Comparison of ENCODE assay signal across 20 cellular contexts in genomic region chr19:38031423-38031770, GRCh38.
A peak's percentile ranks its signal among the peaks of the same experiment; 100 is the strongest.
DNase-seq lines count a peak whose midpoint lies in the region; ATAC-seq, FAIRE-seq and TF ChIP-seq lines count a peak whose summit lies in the region.
"Had no signal": no experiment of that assay in that cellular context is flagged by ENCODE, and none has a peak within 500 bp of the region (broad histone marks: within the 10 kb centered on the region; RNA-seq: fewer than 3 reads in every experiment).

No MANE protein-coding gene starts in this region.

- CTCF ChIA-PET in endothelial cell of umbilical vein (lab: Charles Lee), result interaction anchor here (1.0 to 1.1 kb wide), 3 partner anchors 12 to 44 kb away, joined by 3 read pairs; no protein-coding TSS in a partner anchor

- H3K4me3 ChIP-seq in endothelial cell of umbilical vein (replicated peaks in 1 of 3; ENCODE audit: insufficient read depth in 1 of 3, low read depth in 1 of 3, low read length in 3 of 3) (no peak overlapping the region), osteoblast (ENCODE audit: insufficient read depth, low read length) (no peak overlapping the region)
- H3K4me3 ChIP-seq: heart left ventricle had no signal

- H3K27ac Mint-ChIP-seq in naive thymus-derived CD8-positive, alpha-beta T cell, result no peak overlapping the region
- H3K27ac Mint-ChIP-seq: activated T-helper 17 cell treated with anti-CD3 and anti-CD28 coated beads, Interleukin-2, amount 50 U/mL, for 72 hours had no signal

- dilution Hi-C loops in endothelial cell of umbilical vein (cut with MboI; ENCODE audit: extremely low pct_ligation_motif_present, low sequenced_read_pairs), result loop anchor here (5.0 kb wide), 1 partner anchor 79 kb away; no protein-coding TSS in a partner anchor

- peaks cover 10 to 27% (median 24%) of the 10 kb centered on the region in 3 donors for H3K36me3 Mint-ChIP-seq in naive thymus-derived CD8-positive, alpha-beta T cell

- no peak overlapping the region for H2AFZ ChIP-seq in endothelial cell of umbilical vein (ENCODE audit: low read depth, low read length)
- no peak overlapping the region for H2AFZ ChIP-seq in osteoblast (ENCODE audit: low read length)

- intact Hi-C loops in endothelial cell of umbilical vein (cut with micrococcal nuclease), result loop anchor here (1.0 kb wide), 2 partner anchors 28 to 32 kb away; no protein-coding TSS in a partner anchor

- H3K4me1 ChIP-seq in endothelial cell of umbilical vein (ENCODE audit: control insufficient read depth, extremely low read depth, insufficient read depth, low read length) (peaks cover 12% of the 10 kb centered on the region), osteoblast (ENCODE audit: insufficient read depth, low read length) (peaks cover 66% of the 10 kb centered on the region)

- H3K9me3 ChIP-seq in endothelial cell of umbilical vein (replicated peaks; ENCODE audit: control insufficient read depth, insufficient read depth, low read length) (no peaks in the 10 kb centered on the region), osteoblast (ENCODE audit: low read depth, low read length) (no peaks in the 10 kb centered on the region)
- H3K9me3 ChIP-seq: neutrophil had no signal

- H3K4me3 Mint-ChIP-seq in naive thymus-derived CD8-positive, alpha-beta T cell, result no peak overlapping the region
- H3K4me3 Mint-ChIP-seq: activated T-helper 17 cell treated with anti-CD3 and anti-CD28 coated beads, Interleukin-2, amount 50 U/mL, for 72 hours; mesothelial cell of epicardium had no signal

- POLR2A ChIA-PET in endothelial cell of umbilical vein (lab: Charles Lee), result no interaction called here
- POLR2A ChIA-PET in naive thymus-derived CD8-positive, alpha-beta T cell (lab: Charles Lee), result no interaction called here

- TF ChIP-seq POLR2A in endothelial cell of umbilical vein (IDR thresholded peaks at IDR 0.05; ENCODE audit: low read depth, low read length), result no peak

- no peaks in the 10 kb centered on the region for H3K36me3 ChIP-seq in endothelial cell of umbilical vein (ENCODE audit: control insufficient read depth in 2 of 2, extremely low read depth in 1 of 2, insufficient read depth in 2 of 2, low read length in 2 of 2)
- H3K36me3 ChIP-seq in osteoblast (ENCODE audit: insufficient read depth, low read length), result peaks cover 11% of the 10 kb centered on the region
- H3K36me3 ChIP-seq: neutrophil had no signal

- peak overlapping the region; percentile 8 for H3K4me2 ChIP-seq in endothelial cell of umbilical vein (ENCODE audit: insufficient read depth, low read length)
- peak overlapping the region; percentile 52 for H3K4me2 ChIP-seq in osteoblast (ENCODE audit: insufficient read depth, low read length)

- H3K27me3 ChIP-seq in endothelial cell of umbilical vein (ENCODE audit: control insufficient read depth in 2 of 2, insufficient read depth in 2 of 2, low read length in 2 of 2) (no peaks in the 10 kb centered on the region), osteoblast (ENCODE audit: insufficient read depth, low read length) (no peaks in the 10 kb centered on the region)
- H3K27me3 ChIP-seq: heart left ventricle, neutrophil had no signal

- no peaks in the 10 kb centered on the region for H3K27me3 Mint-ChIP-seq in naive thymus-derived CD8-positive, alpha-beta T cell
- H3K27me3 Mint-ChIP-seq: activated T-helper 17 cell treated with anti-CD3 and anti-CD28 coated beads, Interleukin-2, amount 50 U/mL, for 72 hours had no signal

- H3K27ac ChIP-seq in endothelial cell of umbilical vein (ENCODE audit: insufficient read depth, low read depth, low read length), result peak overlapping the region; percentile 79
- peak overlapping the region; percentile 97 for H3K27ac ChIP-seq in osteoblast (ENCODE audit: low read depth, low read length)
- H3K27ac ChIP-seq: heart left ventricle, neutrophil had no signal

- TF ChIP-seq CTCF in endothelial cell of umbilical vein (IDR thresholded peaks at IDR 0.05; ENCODE audit: extremely low read depth in 1 of 2, insufficient read depth in 1 of 2, low read depth in 1 of 2, low read length in 2 of 2), result no peak
- TF ChIP-seq CTCF in osteoblast (IDR thresholded peaks at IDR 0.05; ENCODE audit: extremely low read depth, low read depth, low read length), result no peak

- no peaks in the 10 kb centered on the region for H3K9me1 ChIP-seq in endothelial cell of umbilical vein (replicated peaks; ENCODE audit: control insufficient read depth, extremely low read depth, insufficient read depth, low read length)

- H3K9me3 Mint-ChIP-seq in naive thymus-derived CD8-positive, alpha-beta T cell, result peaks cover 0 to 5% (median 0%) of the 10 kb centered on the region in 9 donors
- H3K9me3 Mint-ChIP-seq: activated T-helper 17 cell treated with anti-CD3 and anti-CD28 coated beads, Interleukin-2, amount 50 U/mL, for 72 hours had no signal

- DNase-seq in EL, result peak; percentile 65
- DNase-seq in RKO (ENCODE audit: low spot score), result peak; percentile 16
- DNase-seq in endothelial cell of umbilical vein (ENCODE audit: low read depth, low spot score), result peak; percentile 63
- DNase-seq in osteoblast (ENCODE audit: insufficient read length, low spot score, missing footprints), result no peak
- DNase-seq in mesenteric fat pad (ENCODE audit: low spot score), result no peak
- no peak for DNase-seq in NCI-H226
- no peak for DNase-seq in naive thymus-derived CD8-positive, alpha-beta T cell
- DNase-seq: heart left ventricle; islet precursor cell; MV-4-11; NCI-H774; stimulated activated CD4-positive, alpha-beta T cell treated with anti-CD3 and anti-CD28 coated beads, Interleukin-2, amount 100 ng/mL, for 24 hours; substantia nigra; T-helper 1 cell had no signal

- H4K20me1 ChIP-seq in endothelial cell of umbilical vein (replicated peaks; ENCODE audit: control insufficient read depth, extremely low read depth, insufficient read depth, low read length) (no peaks in the 10 kb centered on the region), osteoblast (ENCODE audit: insufficient read depth, low read length) (no peaks in the 10 kb centered on the region)

- H3K4me1 Mint-ChIP-seq in naive thymus-derived CD8-positive, alpha-beta T cell, result peaks cover 0 to 52% (median 6%) of the 10 kb centered on the region in 4 donors

- peak overlapping the region; percentile 8 for H3K9ac ChIP-seq in endothelial cell of umbilical vein (replicated peaks; ENCODE audit: extremely low read depth, insufficient read depth, low read length)

- ATAC-seq in HG03460 (IDR thresholded peaks at IDR 0.05; ENCODE audit: unreplicated experiment), result no peak
- no peak for ATAC-seq in naive thymus-derived CD8-positive, alpha-beta T cell
- ATAC-seq: activated T-helper 17 cell treated with anti-CD3 and anti-CD28 coated beads, Interleukin-2, amount 50 U/mL, for 72 hours; heart left ventricle; sciatic nerve had no signal

- H3K79me2 ChIP-seq in endothelial cell of umbilical vein (ENCODE audit: control insufficient read depth, insufficient read depth, low read length) (peaks cover 13% of the 10 kb centered on the region), osteoblast (ENCODE audit: insufficient read depth, low read length) (peaks cover 66% of the 10 kb centered on the region)

- peak; percentile 87 for FAIRE-seq in endothelial cell of umbilical vein (lab: Jason Lieb, UNC)
- FAIRE-seq: colon had no signal

- BruUV-seq in endothelial cell of umbilical vein (replicated peaks; lab: Mats Ljungman, UMichigan), result TSS peak; percentile 39

TF ChIP-seq in endothelial cell of umbilical vein, 7 proteins besides CTCF, POLR2A, EP300 and RAD21:
- TF ChIP-seq JUN (IDR thresholded peaks at IDR 0.05; ENCODE audit: borderline replicate concordance, insufficient read depth, insufficient read length, low read depth), result peak; percentile 46
- TF ChIP-seq GATA2 (IDR thresholded peaks at IDR 0.05; ENCODE audit: insufficient read depth, insufficient read length, low read depth, low read length), result no peak
- peak; percentile 18 for TF ChIP-seq POLR2AphosphoS5 (IDR thresholded peaks at IDR 0.05; ENCODE audit: insufficient read depth, low read depth, low read length)
- no peak for TF ChIP-seq FOS (IDR thresholded peaks at IDR 0.05; ENCODE audit: borderline replicate concordance, insufficient read depth, low read length)
- no peak for TF ChIP-seq MYC (IDR thresholded peaks at IDR 0.05; ENCODE audit: low read depth, low read length)
- no peak for TF ChIP-seq EZH2 (IDR thresholded peaks at IDR 0.05; ENCODE audit: borderline replicate concordance, low read depth, low read length, severe bottlenecking)
- TF ChIP-seq, protein P1, sequence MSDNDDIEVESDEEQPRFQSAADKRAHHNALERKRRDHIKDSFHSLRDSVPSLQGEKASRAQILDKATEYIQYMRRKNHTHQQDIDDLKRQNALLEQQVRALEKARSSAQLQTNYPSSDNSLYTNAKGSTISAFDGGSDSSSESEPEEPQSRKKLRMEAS (IDR thresholded peaks at IDR 0.05; ENCODE audit: insufficient read depth, insufficient read length), result no peak
TF ChIP-seq in endothelial cell of umbilical vein: peak in this region for 2.

Comparison
In these comparisons a context has a peak if more than half of its experiments do, and no peak if none do; other contexts are left out.
1. DNase-seq: peak in EL (single experiment), RKO (single experiment) and endothelial cell of umbilical vein (single experiment); none in osteoblast (single experiment), mesenteric fat pad (single experiment), NCI-H226 (single experiment) and naive thymus-derived CD8-positive, alpha-beta T cell (0 of 10).